ENCODE assay signal across 25 cellular contexts in genomic region chr12:132215644-132215989, GRCh38.
"Had no signal": no experiment of that assay in that cellular context is flagged by ENCODE, and none has a peak within 500 bp of the region (broad histone marks: within the 10 kb centered on the region; RNA-seq: fewer than 3 reads in every experiment).

No MANE protein-coding gene starts in this region.

- DNase-seq: heart right ventricle; left colon; lower lobe of right lung; mammary epithelial cell; mesendoderm; naive B cell; natural killer cell; nephron progenitor cell; ovary; sigmoid colon; small intestine; spleen; stimulated activated CD4-positive, alpha-beta T cell treated with anti-CD3 and anti-CD28 coated beads, Interleukin-4, amount 100 ng/mL, for 24 hours; stimulated activated naive CD4-positive, alpha-beta T cell treated with Interleukin-2 at 50 U/mL for 16 hours; stimulated activated naive CD8-positive, alpha-beta T cell treated with anti-CD3 and anti-CD28 coated beads, Interleukin-15, amount 100 ng/mL, for 72 hours; uterus had no signal

- H3K4me1 Mint-ChIP-seq: mesothelial cell of epicardium, neural progenitor cell had no signal

- H3K9me3 Mint-ChIP-seq: stimulated activated naive CD8-positive, alpha-beta T cell treated with anti-CD3 and anti-CD28 coated beads, Interleukin-15, amount 100 ng/mL, for 72 hours; type B pancreatic cell had no signal

- H3K36me3 ChIP-seq: heart right ventricle, left lung, lower lobe of right lung, neural progenitor cell, ovary, sigmoid colon, spleen, tibial nerve, uterus had no signal

- H3K4me3 ChIP-seq: heart right ventricle, hepatocyte, left lung, lower lobe of right lung, neural progenitor cell, ovary, sigmoid colon, spleen, tibial nerve, uterus had no signal

- H3K36me3 Mint-ChIP-seq: mesothelial cell of epicardium, natural killer cell, neural progenitor cell, type B pancreatic cell had no signal

- H3K27ac Mint-ChIP-seq: mesothelial cell of epicardium; natural killer cell; nephron progenitor cell; neural progenitor cell; progenitor cell of endocrine pancreas; stimulated activated memory B cell treated with anti-CD40 and anti-IgM and Interleukin-4, amounts not matched to agents 10 μg/mL and 1 μg/mL and 100 μg/mL, for 72 hours; stimulated activated naive CD8-positive, alpha-beta T cell treated with anti-CD3 and anti-CD28 coated beads, Interleukin-15, amount 100 ng/mL, for 72 hours; type B pancreatic cell had no signal

- FAIRE-seq: keratinocyte, small intestine had no signal

- H3K4me1 ChIP-seq: heart right ventricle, left lung, lower lobe of right lung, neural progenitor cell, sigmoid colon, tibial nerve, uterus had no signal

- H3K4me3 Mint-ChIP-seq: mesothelial cell of epicardium; naive B cell; natural killer cell; nephron progenitor cell; neural progenitor cell; stimulated activated memory B cell treated with anti-CD40 and anti-IgM and Interleukin-4, amounts not matched to agents 10 μg/mL and 1 μg/mL and 100 μg/mL, for 72 hours; stimulated activated naive CD8-positive, alpha-beta T cell treated with anti-CD3 and anti-CD28 coated beads, Interleukin-15, amount 100 ng/mL, for 72 hours; type B pancreatic cell had no signal

- H3K9me3 ChIP-seq: left lung, lower lobe of right lung, ovary, sigmoid colon, uterus had no signal

- H3K27ac ChIP-seq: heart right ventricle, hepatocyte, left lung, lower lobe of right lung, neural progenitor cell, ovary, sigmoid colon, spleen, tibial nerve, uterus had no signal

- H3K9ac ChIP-seq: neural progenitor cell had no signal

- H3K27me3 ChIP-seq: ovary, uterus had no signal

- ATAC-seq: left colon; left lung; lower lobe of right lung; natural killer cell; stimulated activated memory B cell treated with anti-CD40 and anti-IgM and Interleukin-4, amounts not matched to agents 10 μg/mL and 1 μg/mL and 100 μg/mL, for 72 hours; stimulated activated naive CD8-positive, alpha-beta T cell treated with anti-CD3 and anti-CD28 coated beads, Interleukin-15, amount 100 ng/mL, for 72 hours had no signal
